1 cellular context compared by ENCODE assay signal in the genomic region with DNA sequence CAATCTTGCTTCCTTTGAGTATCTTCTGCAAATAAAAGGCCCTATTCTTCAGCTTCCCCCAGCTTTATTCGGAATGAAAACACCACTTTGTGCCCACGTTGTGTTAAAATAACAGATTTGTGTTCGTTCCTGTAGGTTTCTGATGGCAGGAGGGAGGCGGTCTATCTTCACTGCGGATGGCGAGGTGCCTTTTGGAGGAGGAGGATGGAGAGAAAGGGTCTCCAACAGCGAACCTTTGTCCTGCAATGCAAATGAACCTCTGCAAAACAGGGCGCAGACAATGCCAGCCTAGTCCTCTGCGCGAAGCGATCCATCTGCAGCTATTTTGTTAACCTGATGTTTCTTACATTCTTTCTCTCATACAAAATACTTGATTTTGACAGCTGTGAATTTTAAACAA.
A peak's percentile ranks its signal among the peaks of the same experiment; 100 is the strongest.
TF ChIP-seq lines count a peak whose summit lies in the region.

No MANE protein-coding gene starts in this region.

TF ChIP-seq in H1, 55 proteins besides CTCF, POLR2A, EP300 and RAD21:
- TF ChIP-seq SP1 (IDR thresholded peaks at IDR 0.05; ENCODE audit: low read depth, low read length) (peak; percentile 53; the same call in 1 of the 2 replicates), SUZ12 (IDR thresholded peaks at IDR 0.05; ENCODE audit: low read length) (no peak), NANOG (IDR thresholded peaks at IDR 0.05; ENCODE audit: insufficient read depth, low read depth, low read length, poor library complexity, severe bottlenecking) (peak; percentile 12), CTBP2 (IDR thresholded peaks at IDR 0.05; ENCODE audit: borderline replicate concordance, insufficient read depth, insufficient read length, low read length) (peak; percentile 76), RXRA (IDR thresholded peaks at IDR 0.05; ENCODE audit: insufficient read depth, low read depth, low read length) (no peak), TAF1 (IDR thresholded peaks at IDR 0.05; ENCODE audit: low read depth, low read length) (0 out of 2 replicates have a peak, but pooled peaks have one; percentile 13), TEAD4 (IDR thresholded peaks at IDR 0.05; ENCODE audit: low read depth, low read length) (0 out of 2 replicates have a peak, but pooled peaks have one; percentile 3), JUN (IDR thresholded peaks at IDR 0.05; ENCODE audit: low read depth, low read length) (no peak), KDM1A (IDR thresholded peaks at IDR 0.05; ENCODE audit: borderline replicate concordance, low read length) (no peak), RFX5 (IDR thresholded peaks at IDR 0.05; ENCODE audit: borderline replicate concordance, low read depth, low read length) (no peak), TCF12 (IDR thresholded peaks at IDR 0.05; ENCODE audit: low read depth, low read length) (0 out of 2 replicates have a peak, but pooled peaks have one; percentile 2), HDAC2 (IDR thresholded peaks at IDR 0.05; ENCODE audit: borderline replicate concordance in 1 of 2, low read depth in 2 of 2, low read length in 2 of 2) (0 out of 4 replicates have a peak, but pooled peaks of 1 of the 2 experiments have one; percentile 28), CREB1 (IDR thresholded peaks at IDR 0.05) (no peak), CHD1 (IDR thresholded peaks at IDR 0.05; ENCODE audit: low read depth, low read length) (no peak), YY1 (IDR thresholded peaks at IDR 0.05; ENCODE audit: low read depth, low read length) (peak; percentile 72; the same call in 1 of the 2 replicates)
- TF ChIP-seq, protein P1, sequence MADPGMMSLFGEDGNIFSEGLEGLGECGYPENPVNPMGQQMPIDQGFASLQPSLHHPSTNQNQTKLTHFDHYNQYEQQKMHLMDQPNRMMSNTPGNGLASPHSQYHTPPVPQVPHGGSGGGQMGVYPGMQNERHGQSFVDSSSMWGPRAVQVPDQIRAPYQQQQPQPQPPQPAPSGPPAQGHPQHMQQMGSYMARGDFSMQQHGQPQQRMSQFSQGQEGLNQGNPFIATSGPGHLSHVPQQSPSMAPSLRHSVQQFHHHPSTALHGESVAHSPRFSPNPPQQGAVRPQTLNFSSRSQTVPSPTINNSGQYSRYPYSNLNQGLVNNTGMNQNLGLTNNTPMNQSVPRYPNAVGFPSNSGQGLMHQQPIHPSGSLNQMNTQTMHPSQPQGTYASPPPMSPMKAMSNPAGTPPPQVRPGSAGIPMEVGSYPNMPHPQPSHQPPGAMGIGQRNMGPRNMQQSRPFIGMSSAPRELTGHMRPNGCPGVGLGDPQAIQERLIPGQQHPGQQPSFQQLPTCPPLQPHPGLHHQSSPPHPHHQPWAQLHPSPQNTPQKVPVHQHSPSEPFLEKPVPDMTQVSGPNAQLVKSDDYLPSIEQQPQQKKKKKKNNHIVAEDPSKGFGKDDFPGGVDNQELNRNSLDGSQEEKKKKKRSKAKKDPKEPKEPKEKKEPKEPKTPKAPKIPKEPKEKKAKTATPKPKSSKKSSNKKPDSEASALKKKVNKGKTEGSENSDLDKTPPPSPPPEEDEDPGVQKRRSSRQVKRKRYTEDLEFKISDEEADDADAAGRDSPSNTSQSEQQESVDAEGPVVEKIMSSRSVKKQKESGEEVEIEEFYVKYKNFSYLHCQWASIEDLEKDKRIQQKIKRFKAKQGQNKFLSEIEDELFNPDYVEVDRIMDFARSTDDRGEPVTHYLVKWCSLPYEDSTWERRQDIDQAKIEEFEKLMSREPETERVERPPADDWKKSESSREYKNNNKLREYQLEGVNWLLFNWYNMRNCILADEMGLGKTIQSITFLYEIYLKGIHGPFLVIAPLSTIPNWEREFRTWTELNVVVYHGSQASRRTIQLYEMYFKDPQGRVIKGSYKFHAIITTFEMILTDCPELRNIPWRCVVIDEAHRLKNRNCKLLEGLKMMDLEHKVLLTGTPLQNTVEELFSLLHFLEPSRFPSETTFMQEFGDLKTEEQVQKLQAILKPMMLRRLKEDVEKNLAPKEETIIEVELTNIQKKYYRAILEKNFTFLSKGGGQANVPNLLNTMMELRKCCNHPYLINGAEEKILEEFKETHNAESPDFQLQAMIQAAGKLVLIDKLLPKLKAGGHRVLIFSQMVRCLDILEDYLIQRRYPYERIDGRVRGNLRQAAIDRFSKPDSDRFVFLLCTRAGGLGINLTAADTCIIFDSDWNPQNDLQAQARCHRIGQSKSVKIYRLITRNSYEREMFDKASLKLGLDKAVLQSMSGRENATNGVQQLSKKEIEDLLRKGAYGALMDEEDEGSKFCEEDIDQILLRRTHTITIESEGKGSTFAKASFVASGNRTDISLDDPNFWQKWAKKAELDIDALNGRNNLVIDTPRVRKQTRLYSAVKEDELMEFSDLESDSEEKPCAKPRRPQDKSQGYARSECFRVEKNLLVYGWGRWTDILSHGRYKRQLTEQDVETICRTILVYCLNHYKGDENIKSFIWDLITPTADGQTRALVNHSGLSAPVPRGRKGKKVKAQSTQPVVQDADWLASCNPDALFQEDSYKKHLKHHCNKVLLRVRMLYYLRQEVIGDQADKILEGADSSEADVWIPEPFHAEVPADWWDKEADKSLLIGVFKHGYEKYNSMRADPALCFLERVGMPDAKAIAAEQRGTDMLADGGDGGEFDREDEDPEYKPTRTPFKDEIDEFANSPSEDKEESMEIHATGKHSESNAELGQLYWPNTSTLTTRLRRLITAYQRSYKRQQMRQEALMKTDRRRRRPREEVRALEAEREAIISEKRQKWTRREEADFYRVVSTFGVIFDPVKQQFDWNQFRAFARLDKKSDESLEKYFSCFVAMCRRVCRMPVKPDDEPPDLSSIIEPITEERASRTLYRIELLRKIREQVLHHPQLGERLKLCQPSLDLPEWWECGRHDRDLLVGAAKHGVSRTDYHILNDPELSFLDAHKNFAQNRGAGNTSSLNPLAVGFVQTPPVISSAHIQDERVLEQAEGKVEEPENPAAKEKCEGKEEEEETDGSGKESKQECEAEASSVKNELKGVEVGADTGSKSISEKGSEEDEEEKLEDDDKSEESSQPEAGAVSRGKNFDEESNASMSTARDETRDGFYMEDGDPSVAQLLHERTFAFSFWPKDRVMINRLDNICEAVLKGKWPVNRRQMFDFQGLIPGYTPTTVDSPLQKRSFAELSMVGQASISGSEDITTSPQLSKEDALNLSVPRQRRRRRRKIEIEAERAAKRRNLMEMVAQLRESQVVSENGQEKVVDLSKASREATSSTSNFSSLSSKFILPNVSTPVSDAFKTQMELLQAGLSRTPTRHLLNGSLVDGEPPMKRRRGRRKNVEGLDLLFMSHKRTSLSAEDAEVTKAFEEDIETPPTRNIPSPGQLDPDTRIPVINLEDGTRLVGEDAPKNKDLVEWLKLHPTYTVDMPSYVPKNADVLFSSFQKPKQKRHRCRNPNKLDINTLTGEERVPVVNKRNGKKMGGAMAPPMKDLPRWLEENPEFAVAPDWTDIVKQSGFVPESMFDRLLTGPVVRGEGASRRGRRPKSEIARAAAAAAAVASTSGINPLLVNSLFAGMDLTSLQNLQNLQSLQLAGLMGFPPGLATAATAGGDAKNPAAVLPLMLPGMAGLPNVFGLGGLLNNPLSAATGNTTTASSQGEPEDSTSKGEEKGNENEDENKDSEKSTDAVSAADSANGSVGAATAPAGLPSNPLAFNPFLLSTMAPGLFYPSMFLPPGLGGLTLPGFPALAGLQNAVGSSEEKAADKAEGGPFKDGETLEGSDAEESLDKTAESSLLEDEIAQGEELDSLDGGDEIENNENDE (IDR thresholded peaks at IDR 0.05; ENCODE audit: insufficient replicate concordance, low read length): peak; percentile 90
- TF ChIP-seq, protein P2, sequence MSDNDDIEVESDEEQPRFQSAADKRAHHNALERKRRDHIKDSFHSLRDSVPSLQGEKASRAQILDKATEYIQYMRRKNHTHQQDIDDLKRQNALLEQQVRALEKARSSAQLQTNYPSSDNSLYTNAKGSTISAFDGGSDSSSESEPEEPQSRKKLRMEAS (IDR thresholded peaks at IDR 0.05): no peak
